In the genomic region with DNA sequence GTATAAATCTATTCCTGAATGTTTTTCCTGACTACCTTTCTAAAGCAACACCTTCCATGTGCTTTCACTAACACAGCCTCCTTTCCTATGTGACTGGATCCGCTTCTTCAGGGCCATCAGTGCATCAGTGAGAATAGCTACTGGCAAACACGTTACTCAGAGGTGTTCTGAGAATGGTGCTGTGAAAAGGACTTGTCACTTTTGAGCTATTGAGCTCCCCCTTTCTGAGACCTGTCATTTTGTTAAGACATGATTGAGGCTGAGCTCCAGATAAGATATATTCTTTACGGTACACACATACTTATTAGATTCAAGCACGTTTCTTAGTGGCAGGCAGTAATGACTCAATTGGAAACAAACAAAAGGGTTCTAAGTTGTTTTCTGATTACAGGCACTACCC, we compare ENCODE assay signal across 1 cellular context.
TF ChIP-seq lines count a peak whose summit lies in the region.

No MANE protein-coding gene starts in this region.

TF ChIP-seq in GM12878, 131 proteins besides CTCF, POLR2A, EP300 and RAD21 (continued from another document):
- TF ChIP-seq, protein P1, sequence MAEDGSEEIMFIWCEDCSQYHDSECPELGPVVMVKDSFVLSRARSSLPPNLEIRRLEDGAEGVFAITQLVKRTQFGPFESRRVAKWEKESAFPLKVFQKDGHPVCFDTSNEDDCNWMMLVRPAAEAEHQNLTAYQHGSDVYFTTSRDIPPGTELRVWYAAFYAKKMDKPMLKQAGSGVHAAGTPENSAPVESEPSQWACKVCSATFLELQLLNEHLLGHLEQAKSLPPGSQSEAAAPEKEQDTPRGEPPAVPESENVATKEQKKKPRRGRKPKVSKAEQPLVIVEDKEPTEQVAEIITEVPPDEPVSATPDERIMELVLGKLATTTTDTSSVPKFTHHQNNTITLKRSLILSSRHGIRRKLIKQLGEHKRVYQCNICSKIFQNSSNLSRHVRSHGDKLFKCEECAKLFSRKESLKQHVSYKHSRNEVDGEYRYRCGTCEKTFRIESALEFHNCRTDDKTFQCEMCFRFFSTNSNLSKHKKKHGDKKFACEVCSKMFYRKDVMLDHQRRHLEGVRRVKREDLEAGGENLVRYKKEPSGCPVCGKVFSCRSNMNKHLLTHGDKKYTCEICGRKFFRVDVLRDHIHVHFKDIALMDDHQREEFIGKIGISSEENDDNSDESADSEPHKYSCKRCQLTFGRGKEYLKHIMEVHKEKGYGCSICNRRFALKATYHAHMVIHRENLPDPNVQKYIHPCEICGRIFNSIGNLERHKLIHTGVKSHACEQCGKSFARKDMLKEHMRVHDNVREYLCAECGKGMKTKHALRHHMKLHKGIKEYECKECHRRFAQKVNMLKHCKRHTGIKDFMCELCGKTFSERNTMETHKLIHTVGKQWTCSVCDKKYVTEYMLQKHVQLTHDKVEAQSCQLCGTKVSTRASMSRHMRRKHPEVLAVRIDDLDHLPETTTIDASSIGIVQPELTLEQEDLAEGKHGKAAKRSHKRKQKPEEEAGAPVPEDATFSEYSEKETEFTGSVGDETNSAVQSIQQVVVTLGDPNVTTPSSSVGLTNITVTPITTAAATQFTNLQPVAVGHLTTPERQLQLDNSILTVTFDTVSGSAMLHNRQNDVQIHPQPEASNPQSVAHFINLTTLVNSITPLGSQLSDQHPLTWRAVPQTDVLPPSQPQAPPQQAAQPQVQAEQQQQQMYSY (CRISPR knock-in tag; IDR thresholded peaks at IDR 0.05) = no peak
- no peak for TF ChIP-seq KAT2A (conservative IDR thresholded peaks at IDR 0.05; ENCODE audit: control insufficient read depth, low read depth, low read length)
- TF ChIP-seq POLR2AphosphoS2 (IDR thresholded peaks at IDR 0.05; ENCODE audit: low read depth, low read length) = no peak
- TF ChIP-seq EED (IDR thresholded peaks at IDR 0.05; ENCODE audit: low read depth) = no peak
- no peak for TF ChIP-seq EGR1 (IDR thresholded peaks at IDR 0.05; ENCODE audit: borderline replicate concordance in 1 of 2, low read depth in 2 of 2, low read length in 2 of 2)
